Comparison of ENCODE assay signal across 8 cellular contexts in the genomic region with DNA sequence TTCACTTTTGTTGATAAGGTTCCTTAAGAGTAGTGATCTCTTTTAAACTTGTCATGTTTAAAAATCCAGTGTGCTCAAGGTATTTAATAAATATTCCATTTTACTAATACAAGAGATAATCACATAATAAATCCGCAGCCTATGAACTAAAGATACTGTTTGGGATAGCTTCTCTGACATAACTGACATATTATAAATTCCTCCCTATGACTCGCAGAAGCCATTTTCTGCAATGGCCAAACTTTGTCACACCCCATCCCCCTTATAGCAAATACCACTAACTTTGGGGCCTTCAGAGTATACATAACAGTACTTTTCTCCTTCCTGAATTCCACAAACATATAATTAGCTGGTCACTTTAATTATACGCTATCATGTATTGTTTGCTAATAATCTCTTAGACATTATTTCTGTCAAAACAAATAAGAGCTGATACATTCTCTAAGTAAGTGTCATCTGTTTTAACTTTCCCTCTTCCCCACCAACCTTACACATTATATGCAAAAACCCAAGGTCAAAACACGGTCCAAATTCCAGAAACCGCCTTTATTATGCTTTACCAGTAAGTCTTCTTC. TPM values are rescaled to one million over a fixed set of nuclear protein-coding genes. Genes with fewer than 3 reads are reported as not detected.
A peak's percentile ranks its signal among the peaks of the same experiment; 100 is the strongest.
DNase-seq lines count a peak whose midpoint lies in the region; ATAC-seq and TF ChIP-seq lines count a peak whose summit lies in the region.

No MANE protein-coding gene starts in this region.

- H3K9me3 ChIP-seq in left ventricle myocardium inferior (replicated peaks) = no peaks in the 10 kb centered on the region
- H3K9me3 ChIP-seq in WERI-Rb-1 (ENCODE audit: severe bottlenecking) = no peaks in the 10 kb centered on the region
- no peaks in the 10 kb centered on the region for H3K9me3 ChIP-seq in iPS-18c (ENCODE audit: control insufficient read depth, insufficient read depth, low read length)
- H3K9me3 ChIP-seq in thoracic aorta = no peaks in the 10 kb centered on the region

- H3K4me3 ChIP-seq in left ventricle myocardium inferior = peak overlapping the region; percentile 92
- peak overlapping the region; percentile 81 for H3K4me3 ChIP-seq in WERI-Rb-1 (ENCODE audit: low read depth, low read length)
- H3K4me3 ChIP-seq in iPS-18c (ENCODE audit: insufficient read depth, low read depth, low read length) = peak overlapping the region; percentile 95
- H3K4me3 ChIP-seq in thoracic aorta = peak overlapping the region; percentile 92

- no peaks in the 10 kb centered on the region for H3K27me3 ChIP-seq in left ventricle myocardium inferior (ENCODE audit: low read depth)
- H3K27me3 ChIP-seq in WERI-Rb-1 (ENCODE audit: insufficient read depth, low read depth, severe bottlenecking) = no peaks in the 10 kb centered on the region
- no peaks in the 10 kb centered on the region for H3K27me3 ChIP-seq in thoracic aorta (replicated peaks; ENCODE audit: insufficient read depth)

- no peak for TF ChIP-seq CTCF in left ventricle myocardium inferior (IDR thresholded peaks at IDR 0.05; ENCODE audit: borderline replicate concordance)
- TF ChIP-seq CTCF in WERI-Rb-1 (IDR thresholded peaks at IDR 0.05; ENCODE audit: low read depth, low read length) = no peak
- no peak for TF ChIP-seq CTCF in thoracic aorta (IDR thresholded peaks at IDR 0.05)

- no peak for ATAC-seq in left cardiac atrium
- ATAC-seq in thoracic aorta (ENCODE audit: insufficient number of reproducible peaks, low FRiP score, low read depth) = no peak
- ATAC-seq in GM21423 (IDR thresholded peaks at IDR 0.05; ENCODE audit: unreplicated experiment) = no peak
- no peak for ATAC-seq in GM21786 (IDR thresholded peaks at IDR 0.05; ENCODE audit: unreplicated experiment)
- ATAC-seq in GM21825 (IDR thresholded peaks at IDR 0.05; ENCODE audit: unreplicated experiment) = no peak

- H3K4me1 ChIP-seq in left ventricle myocardium inferior (peaks cover 39% of the 10 kb centered on the region), thoracic aorta (ENCODE audit: control insufficient read depth in 1 of 2, low read depth in 2 of 2) (peaks cover 6 to 21% of the 10 kb centered on the region in 2 donors)

- no peaks in the 10 kb centered on the region for H3K36me3 ChIP-seq in left ventricle myocardium inferior
- no peaks in the 10 kb centered on the region for H3K36me3 ChIP-seq in WERI-Rb-1
- H3K36me3 ChIP-seq in thoracic aorta = no peaks in the 10 kb centered on the region

- DNase-seq in left ventricle myocardium inferior (no peak), left cardiac atrium (no peak), WERI-Rb-1 (no peak), thoracic aorta (ENCODE audit: low spot score) (no peak)

- intact Hi-C loops in left ventricle myocardium inferior (cut with micrococcal nuclease) (no loop called here), left cardiac atrium (cut with DNase I) (loop anchor here in 1 of 2 donors (10.0 kb wide), 1 partner anchor 168 kb away; a partner anchor contains a TSS)

- H3K27ac ChIP-seq in left ventricle myocardium inferior (replicated peaks) (peak overlapping the region; percentile 98), WERI-Rb-1 (peak overlapping the region; percentile 91), thoracic aorta (peak overlapping the region; percentile 91 to 99)

RNA-seq across cellular contexts. Expression of a gene that starts 1.1 kb away (rescaled TPM):
- total RNA-seq in left ventricle myocardium inferior (6.8 TPM), left cardiac atrium (1 to 10 TPM; 8.0 to 9.9 TPM), thoracic aorta (10 to 100 TPM in 1 of 2 donors, 1 to 10 TPM in 1; 9.5 to 22.5 TPM)

RNA-seq across cellular contexts. Expression of a gene that starts 32.4 kb away (rescaled TPM):
- 0.22 TPM for total RNA-seq in left ventricle myocardium inferior
- under 1 TPM; 0.35 to 0.44 TPM for total RNA-seq in left cardiac atrium
- 1 to 10 TPM in 1 of 2 donors, under 1 TPM in 1; 0.85 to 3.0 TPM for total RNA-seq in thoracic aorta
